ENCODE assay signal across 23 cellular contexts in genomic region chr14:57087841-57088240, GRCh38.
"Had no signal": no experiment of that assay in that cellular context is flagged by ENCODE, and none has a peak within 500 bp of the region (broad histone marks: within the 10 kb centered on the region; RNA-seq: fewer than 3 reads in every experiment).

No MANE protein-coding gene starts in this region.

- H3K4me1 Mint-ChIP-seq: activated CD4-positive, alpha-beta T cell treated with anti-CD3 and anti-CD28 coated beads, Interleukin-2, amount 10 ng/mL, durations not matched to agents 24 days and 14 days; activated naive CD4-positive, alpha-beta T cell treated with anti-CD3 and anti-CD28 coated beads, Interleukin-2, amount 50 U/mL, for 24 hours; activated naive CD8-positive, alpha-beta T cell treated with anti-CD3 and anti-CD28 coated beads, Interleukin-2, amount 10 ng/mL, durations not matched to agents 7 days and 5 days; activated T-helper 17 cell treated with anti-CD3 and anti-CD28 coated beads, Interleukin-2, amount 50 U/mL, for 72 hours; central memory CD8-positive, alpha-beta T cell had no signal

- H3K27ac Mint-ChIP-seq: activated CD4-positive, alpha-beta T cell treated with anti-CD3 and anti-CD28 coated beads, Interleukin-2, amount 10 ng/mL, durations not matched to agents 24 days and 14 days; activated CD8-positive, alpha-beta T cell treated with anti-CD3 and anti-CD28 coated beads for 36 hours; activated naive CD4-positive, alpha-beta T cell treated with anti-CD3 and anti-CD28 coated beads, Interleukin-2, amount 50 U/mL, for 24 hours; activated naive CD8-positive, alpha-beta T cell treated with anti-CD3 and anti-CD28 coated beads, Interleukin-2, amount 10 ng/mL, durations not matched to agents 7 days and 5 days; activated T-cell treated with anti-CD3 and anti-CD28 coated beads, Interleukin-2, amount 50 U/mL, for 72 hours; activated T-helper 17 cell treated with anti-CD3 and anti-CD28 coated beads, Interleukin-2, amount 50 U/mL, for 72 hours; T-helper 1 cell treated with Interleukin-12 subunit alpha and Interleukin-12 subunit beta and Interleukin-4 antibody, amounts not matched to agents 30 μg/mL and 1 μg/mL, for 36 hours; T-helper 2 cell treated with Interferon-gamma antibody and Interleukin-4, amounts not matched to agents 5 μg/mL and 100 μg/mL, for 36 hours had no signal

- H3K36me3 Mint-ChIP-seq: activated naive CD4-positive, alpha-beta T cell treated with anti-CD3 and anti-CD28 coated beads, Interleukin-2, amount 50 U/mL, for 24 hours; activated naive CD8-positive, alpha-beta T cell treated with anti-CD3 and anti-CD28 coated beads, Interleukin-2, amount 10 ng/mL, durations not matched to agents 7 days and 5 days had no signal

- H3K9me3 Mint-ChIP-seq: activated CD4-positive, alpha-beta T cell treated with anti-CD3 and anti-CD28 coated beads, Interleukin-2, amount 10 ng/mL, durations not matched to agents 24 days and 14 days; activated CD8-positive, alpha-beta T cell treated with anti-CD3 and anti-CD28 coated beads for 36 hours; activated naive CD4-positive, alpha-beta T cell treated with anti-CD3 and anti-CD28 coated beads, Interleukin-2, amount 50 U/mL, for 24 hours; activated naive CD8-positive, alpha-beta T cell treated with anti-CD3 and anti-CD28 coated beads, Interleukin-2, amount 10 ng/mL, durations not matched to agents 7 days and 5 days; activated T-cell treated with anti-CD3 and anti-CD28 coated beads, Interleukin-2, amount 50 U/mL, for 72 hours; activated T-helper 17 cell treated with anti-CD3 and anti-CD28 coated beads, Interleukin-2, amount 50 U/mL, for 72 hours; central memory CD8-positive, alpha-beta T cell; T-helper 1 cell treated with Interleukin-12 subunit alpha and Interleukin-12 subunit beta and Interleukin-4 antibody, amounts not matched to agents 30 μg/mL and 1 μg/mL, for 36 hours; T-helper 2 cell treated with Interferon-gamma antibody and Interleukin-4, amounts not matched to agents 5 μg/mL and 100 μg/mL, for 36 hours had no signal

- H3K4me3 Mint-ChIP-seq: activated CD4-positive, alpha-beta T cell treated with anti-CD3 and anti-CD28 coated beads, Interleukin-2, amount 10 ng/mL, durations not matched to agents 24 days and 14 days; activated CD8-positive, alpha-beta T cell treated with anti-CD3 and anti-CD28 coated beads for 36 hours; activated naive CD4-positive, alpha-beta T cell treated with anti-CD3 and anti-CD28 coated beads, Interleukin-2, amount 50 U/mL, for 24 hours; activated naive CD8-positive, alpha-beta T cell treated with anti-CD3 and anti-CD28 coated beads, Interleukin-2, amount 10 ng/mL, durations not matched to agents 7 days and 5 days; activated T-cell treated with anti-CD3 and anti-CD28 coated beads, Interleukin-2, amount 50 U/mL, for 72 hours; activated T-helper 17 cell treated with anti-CD3 and anti-CD28 coated beads, Interleukin-2, amount 50 U/mL, for 72 hours; central memory CD8-positive, alpha-beta T cell; T-helper 1 cell treated with Interleukin-12 subunit alpha and Interleukin-12 subunit beta and Interleukin-4 antibody, amounts not matched to agents 30 μg/mL and 1 μg/mL, for 36 hours; T-helper 2 cell treated with Interferon-gamma antibody and Interleukin-4, amounts not matched to agents 5 μg/mL and 100 μg/mL, for 36 hours had no signal

- DNase-seq: activated CD4-positive, alpha-beta T cell treated with anti-CD3 and anti-CD28 coated beads, Interleukin-2, amount 10 ng/mL, durations not matched to agents 24 days and 14 days; activated CD4-positive, alpha-beta T cell treated with anti-CD3 and anti-CD28 coated beads, Interleukin-2, amount 50 U/mL, for 4 hours; activated CD8-positive, alpha-beta T cell treated with anti-CD3 and anti-CD28 coated beads for 36 hours; activated effector memory CD4-positive, alpha-beta T cell treated with anti-CD3 and anti-CD28 coated beads, Interleukin-2, amount 50 U/mL, for 16 hours; activated naive CD4-positive, alpha-beta T cell treated with Interleukin-2 at 50 U/mL for 16 hours; activated naive CD8-positive, alpha-beta T cell treated with anti-CD3 and anti-CD28 coated beads, Interleukin-2, amount 10 ng/mL, durations not matched to agents 7 days and 5 days; activated T-cell treated with anti-CD3 and anti-CD28 coated beads, Interleukin-2, amount 50 U/mL, for 1 hour; activated T-cell treated with anti-CD3 and anti-CD28 coated beads, Interleukin-2, amount 50 U/mL, for 72 hours; amygdala; NCI-H1092 treated with DMSO at 0.1 percent for 48 hours; NCI-H1417; NCI-H146; NCI-H1930; NCI-H2081 treated with DMSO at 0.1 percent for 48 hours; NCI-H510A treated with DMSO at 0.1 percent for 48 hours; OCI-M1; SHP77; SK-N-SH had no signal
